In the genomic region with DNA sequence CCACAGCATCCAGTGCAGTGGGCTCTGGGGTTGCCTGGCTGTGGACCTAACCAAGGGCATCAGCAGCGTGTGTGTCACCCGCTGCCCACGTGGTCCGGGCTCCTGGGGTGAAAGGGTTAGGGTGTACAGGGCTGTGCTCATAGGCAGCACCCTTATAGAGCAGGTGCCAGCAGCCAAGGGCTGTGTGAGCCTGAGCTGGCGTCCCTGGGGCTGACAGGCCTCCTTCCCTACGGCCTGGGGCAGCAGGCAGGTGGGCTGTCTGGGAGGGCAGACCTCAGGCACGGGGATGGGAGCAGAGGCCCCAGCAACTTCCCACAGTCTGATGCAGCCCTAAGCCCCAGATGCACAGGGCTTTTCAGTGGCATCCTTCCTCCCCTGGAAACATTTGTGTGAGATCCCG, we compare ENCODE assay signal across 18 cellular contexts. TPM values are rescaled to one million over a fixed set of nuclear protein-coding genes. Genes with fewer than 3 reads are reported as not detected.
"Had no signal": no experiment of that assay in that cellular context is flagged by ENCODE, and none has a peak within 500 bp of the region (broad histone marks: within the 10 kb centered on the region; RNA-seq: fewer than 3 reads in every experiment).

No MANE protein-coding gene starts in this region.

- H3K9me3 ChIP-seq: transverse colon had no signal

- H3K27ac ChIP-seq: ascending aorta, esophagus squamous epithelium, transverse colon had no signal

- ATAC-seq: activated naive CD8-positive, alpha-beta T cell treated with anti-CD3 and anti-CD28 coated beads, Interleukin-2, amount 50 U/mL, for 24 hours; naive thymus-derived CD4-positive, alpha-beta T cell; right cardiac atrium had no signal

- H3K27me3 Mint-ChIP-seq: activated naive CD8-positive, alpha-beta T cell treated with anti-CD3 and anti-CD28 coated beads, Interleukin-2, amount 50 U/mL, for 24 hours; naive thymus-derived CD4-positive, alpha-beta T cell had no signal

- H3K4me1 ChIP-seq: ascending aorta had no signal

- H3K36me3 ChIP-seq: ascending aorta, esophagus squamous epithelium, transverse colon had no signal

- DNase-seq: activated CD4-positive, alpha-beta T cell treated with anti-CD3 and anti-CD28 coated beads for 1 hour; activated gamma-delta T cell; activated naive CD8-positive, alpha-beta T cell treated with anti-CD3 and anti-CD28 coated beads, Interleukin-2, amount 50 U/mL, for 24 hours; activated T-cell treated with anti-CD3 and anti-CD28 coated beads, Interleukin-2, amount 50 U/mL, for 1 hour; esophagus squamous epithelium; foreskin fibroblast; glutamatergic neuron; mammary epithelial cell; naive thymus-derived CD4-positive, alpha-beta T cell; occipital lobe; right cardiac atrium; substantia nigra; T-helper 9 cell; transverse colon had no signal

- H3K4me3 Mint-ChIP-seq: activated naive CD8-positive, alpha-beta T cell treated with anti-CD3 and anti-CD28 coated beads, Interleukin-2, amount 50 U/mL, for 24 hours had no signal

- H3K27me3 ChIP-seq: ascending aorta, transverse colon had no signal

- H3K4me3 ChIP-seq: ascending aorta, esophagus squamous epithelium, smooth muscle cell, transverse colon had no signal

RNA-seq across cellular contexts. Expression of a gene that starts 13.9 kb away (rescaled TPM):
- total RNA-seq: bronchial epithelial cell, mammary epithelial cell, smooth muscle cell had no signal
- polyA plus RNA-seq: mammary epithelial cell, smooth muscle cell had no signal

RNA-seq across cellular contexts. Expression of a gene that starts 48.4 kb away (rescaled TPM):
- polyA plus RNA-seq: naive thymus-derived CD4-positive, alpha-beta T cell had no signal

RNA-seq across cellular contexts. Expression of a gene that starts 51.0 kb away (rescaled TPM):
- total RNA-seq: ascending aorta, bronchial epithelial cell, mammary epithelial cell, occipital lobe, progenitor cell of endocrine pancreas, smooth muscle cell had no signal
- polyA plus RNA-seq: mammary epithelial cell; naive thymus-derived CD4-positive, alpha-beta T cell; smooth muscle cell had no signal
